In genomic region chr6:28673800-28674671, GRCh38 we compare ENCODE assay signal across 8 cellular contexts.
DNase-seq lines count a peak whose midpoint lies in the region; ATAC-seq and TF ChIP-seq lines count a peak whose summit lies in the region.

No MANE protein-coding gene starts in this region.

- 2% methylated on average over 44 of the region's 44 CpGs for WGBS in HUES64

- peaks cover 17% of the 10 kb centered on the region for H3K27me3 Mint-ChIP-seq in mesothelial cell of epicardium (ENCODE audit: low read depth)

- peaks cover 4% of the 10 kb centered on the region for H3K4me1 Mint-ChIP-seq in mesothelial cell of epicardium

- H3K4me3 Mint-ChIP-seq in mesothelial cell of epicardium, result peak overlapping the region; percentile 76

- no peak for ATAC-seq in HG03342 (IDR thresholded peaks at IDR 0.05; ENCODE audit: unreplicated experiment)

- peak overlapping the region; percentile 32 for H3K27ac Mint-ChIP-seq in mesothelial cell of epicardium

- H3K9me3 ChIP-seq in HUES64 (ENCODE audit: insufficient read depth, low read depth, low read length), result no peaks in the 10 kb centered on the region
- no peaks in the 10 kb centered on the region for H3K9me3 ChIP-seq in SJSA1 (replicated peaks)
- no peaks in the 10 kb centered on the region for H3K9me3 ChIP-seq in breast epithelium
- H3K9me3 ChIP-seq in subcutaneous abdominal adipose tissue (ENCODE audit: control insufficient read depth in 5 of 5, low read length in 5 of 5), result no peaks in the 10 kb centered on the region

- H3K4me1 ChIP-seq in HUES64 (ENCODE audit: insufficient read depth, low read length) (peaks cover 4% of the 10 kb centered on the region; the same call in 1 of the 2 replicates), SJSA1 (replicated peaks) (peaks cover 7% of the 10 kb centered on the region; the same call in 1 of the 2 replicates), breast epithelium (no peaks in the 10 kb centered on the region), subcutaneous abdominal adipose tissue (ENCODE audit: control insufficient read depth in 5 of 5, insufficient read depth in 5 of 5, low read length in 5 of 5) (peaks cover 0 to 11% (median 10%) of the 10 kb centered on the region in 5 donors)

- intact Hi-C loops in breast epithelium (cut with DNase I; ENCODE audit: low total_unique reads), result no loop called here

- no peak for TF ChIP-seq POLR2A in breast epithelium (IDR thresholded peaks at IDR 0.05)

- peaks cover 19% of the 10 kb centered on the region for H3K27me3 ChIP-seq in HUES64 (ENCODE audit: insufficient read depth, low read length)
- H3K27me3 ChIP-seq in SJSA1 (replicated peaks), result peaks cover 4% of the 10 kb centered on the region; the same call in 1 of the 2 replicates
- H3K27me3 ChIP-seq in breast epithelium, result peaks cover 0 to 31% of the 10 kb centered on the region in 2 donors
- H3K27me3 ChIP-seq in subcutaneous abdominal adipose tissue (ENCODE audit: control insufficient read depth in 5 of 5, insufficient read depth in 4 of 5, low read length in 5 of 5), result peaks cover 6 to 18% (median 14%) of the 10 kb centered on the region in 5 donors

- H3K4me3 ChIP-seq in HUES64 (ENCODE audit: low read length) (peak overlapping the region; percentile 74), SJSA1 (peak overlapping the region; percentile 34), breast epithelium (peak overlapping the region in 2 of 3 donors; percentile 15 to 39), subcutaneous abdominal adipose tissue (ENCODE audit: low read depth in 1 of 5, low read length in 5 of 5) (peak overlapping the region; percentile 35 to 59 (median 50))

- no peaks in the 10 kb centered on the region for H3K36me3 Mint-ChIP-seq in mesothelial cell of epicardium

- H3K27ac ChIP-seq in HUES64 (ENCODE audit: low read depth, low read length) (no peak overlapping the region), SJSA1 (no peak overlapping the region), breast epithelium (no peak overlapping the region), subcutaneous abdominal adipose tissue (ENCODE audit: low read depth, low read length) (no peak overlapping the region)

- H3K9me3 Mint-ChIP-seq in mesothelial cell of epicardium, result no peaks in the 10 kb centered on the region

- H3K9ac ChIP-seq in HUES64 (ENCODE audit: low read depth, low read length) (peak overlapping the region; percentile 37), subcutaneous abdominal adipose tissue (ENCODE audit: low read length in 5 of 5) (peak overlapping the region in 1 of 5 donors; percentile 13)

- no peak for TF ChIP-seq CTCF in breast epithelium (IDR thresholded peaks at IDR 0.05)
- TF ChIP-seq CTCF in mesothelial cell of epicardium (IDR thresholded peaks at IDR 0.05; ENCODE audit: unreplicated experiment), result no peak

- DNase-seq in DMS114 treated with DMSO at 0.1 percent for 48 hours (lab: John Stamatoyannopoulos, UW; ENCODE audit: unreplicated experiment), result peak; percentile 86
- DNase-seq in SJSA1 (ENCODE audit: low read depth in 1 of 2, low spot score in 2 of 2), result peak; percentile 70 to 79
- no peak for DNase-seq in breast epithelium (ENCODE audit: low spot score in 2 of 2)
- peak in 1 of 2 experiments; percentile 61 for DNase-seq in mesothelial cell of epicardium (ENCODE audit: low spot score in 2 of 2, unreplicated experiment in 2 of 2)
- DNase-seq in mesenteric fat pad (ENCODE audit: low spot score), result no peak

- H3K36me3 ChIP-seq in HUES64 (ENCODE audit: insufficient read depth, low read length), result no peaks in the 10 kb centered on the region
- H3K36me3 ChIP-seq in SJSA1, result no peaks in the 10 kb centered on the region
- no peaks in the 10 kb centered on the region for H3K36me3 ChIP-seq in breast epithelium
- no peaks in the 10 kb centered on the region for H3K36me3 ChIP-seq in subcutaneous abdominal adipose tissue (ENCODE audit: control insufficient read depth in 5 of 5, insufficient read depth in 5 of 5, low read length in 5 of 5)

Comparison
In these comparisons a context has a peak if more than half of its experiments do, and no peak if none do; other contexts are left out.
1. DNase-seq: peak in DMS114 treated with DMSO at 0.1 percent for 48 hours (single experiment) and SJSA1 (2 of 2); none in breast epithelium (0 of 2) and mesenteric fat pad (single experiment).
2. Peak in every context shown above with its lines, with median percentiles within 50 percentile points of each other: H3K4me3 ChIP-seq.